In genomic region chr1:50522943-50523342, GRCh38 we compare ENCODE assay signal across 29 cellular contexts.
"Had no signal": no experiment of that assay in that cellular context is flagged by ENCODE, and none has a peak within 500 bp of the region (broad histone marks: within the 10 kb centered on the region; RNA-seq: fewer than 3 reads in every experiment).

No MANE protein-coding gene starts in this region.

- H3K4me1 Mint-ChIP-seq: nephron; neural progenitor cell; stimulated activated effector memory CD8-positive, alpha-beta T cell treated with anti-CD3 and anti-CD28 coated beads, Interleukin-12 subunit alpha, Interleukin-12 subunit beta, amount 100 ng/mL, for 72 hours; stimulated activated naive B cell treated with anti-CD40 and anti-IgM and Interleukin-4, amounts not matched to agents 10 μg/mL and 1 μg/mL and 100 μg/mL, for 72 hours had no signal

- H3K36me3 ChIP-seq: neural progenitor cell, ovary, right lobe of liver, upper lobe of right lung, uterus had no signal

- H3K4me1 ChIP-seq: neural progenitor cell, parathyroid adenoma, psoas muscle, sigmoid colon, suprapubic skin, testis, tibial artery, transverse colon, upper lobe of right lung, uterus had no signal

- H3K27ac ChIP-seq: neural progenitor cell, ovary, parathyroid adenoma, psoas muscle, right lobe of liver, sigmoid colon, suprapubic skin, testis, tibial artery, transverse colon, upper lobe of right lung, uterus had no signal

- H3K27ac Mint-ChIP-seq: naive thymus-derived CD4-positive, alpha-beta T cell; nephron; neural progenitor cell; progenitor cell of endocrine pancreas; stimulated activated effector memory CD8-positive, alpha-beta T cell treated with anti-CD3 and anti-CD28 coated beads, Interleukin-12 subunit alpha, Interleukin-12 subunit beta, amount 100 ng/mL, for 72 hours; stimulated activated naive B cell treated with anti-CD40 and anti-IgM and Interleukin-4, amounts not matched to agents 10 μg/mL and 1 μg/mL and 100 μg/mL, for 72 hours; stimulated activated naive CD8-positive, alpha-beta T cell treated with anti-CD3 and anti-CD28 coated beads, Interleukin-15, amount 100 ng/mL, for 72 hours; type B pancreatic cell had no signal

- DNase-seq: naive thymus-derived CD4-positive, alpha-beta T cell; occipital lobe; ovary; posterior cingulate gyrus; psoas muscle; right cardiac atrium; right lobe of liver; sigmoid colon; small intestine; stimulated activated CD4-positive, alpha-beta T cell treated with anti-CD3 and anti-CD28 coated beads, Interleukin-15, amount 100 ng/mL, for 24 hours; stimulated activated CD4-positive, alpha-beta T cell treated with anti-CD3 and anti-CD28 coated beads, Interleukin-2, amount 100 ng/mL, for 24 hours; stimulated activated CD4-positive, alpha-beta T cell treated with anti-CD3 and anti-CD28 coated beads, Interleukin-2, amount 100 ng/mL, for 48 hours; stimulated activated CD4-positive, alpha-beta T cell treated with anti-CD3 and anti-CD28 coated beads, Interleukin-4, amount 100 ng/mL, for 24 hours; stimulated activated naive B cell treated with anti-CD40 and anti-IgM and Interleukin-4, amounts not matched to agents 10 μg/mL and 1 μg/mL and 100 μg/mL, for 72 hours; stimulated activated naive CD4-positive, alpha-beta T cell treated with Interleukin-2 at 50 U/mL for 16 hours; stimulated activated naive CD8-positive, alpha-beta T cell treated with anti-CD3 and anti-CD28 coated beads, Interleukin-15, amount 100 ng/mL, for 72 hours; substantia nigra; testis; tibial artery; transverse colon; upper lobe of right lung; uterus had no signal

- H3K9me3 ChIP-seq: ovary, psoas muscle, right lobe of liver, suprapubic skin, testis, upper lobe of right lung, uterus had no signal

- ATAC-seq: naive thymus-derived CD4-positive, alpha-beta T cell; psoas muscle; right cardiac atrium; right lobe of liver; stimulated activated effector memory CD8-positive, alpha-beta T cell treated with anti-CD3 and anti-CD28 coated beads, Interleukin-12 subunit alpha, Interleukin-12 subunit beta, amount 100 ng/mL, for 72 hours; stimulated activated naive B cell treated with anti-CD40 and anti-IgM and Interleukin-4, amounts not matched to agents 10 μg/mL and 1 μg/mL and 100 μg/mL, for 72 hours; stimulated activated naive CD8-positive, alpha-beta T cell treated with anti-CD3 and anti-CD28 coated beads, Interleukin-15, amount 100 ng/mL, for 72 hours; upper lobe of right lung had no signal

- H3K27me3 Mint-ChIP-seq: naive thymus-derived CD4-positive, alpha-beta T cell; progenitor cell of endocrine pancreas; stimulated activated naive B cell treated with anti-CD40 and anti-IgM and Interleukin-4, amounts not matched to agents 10 μg/mL and 1 μg/mL and 100 μg/mL, for 72 hours; stimulated activated naive CD8-positive, alpha-beta T cell treated with anti-CD3 and anti-CD28 coated beads, Interleukin-15, amount 100 ng/mL, for 72 hours had no signal

- H3K4me3 Mint-ChIP-seq: naive thymus-derived CD4-positive, alpha-beta T cell; nephron; neural progenitor cell; stimulated activated effector memory CD8-positive, alpha-beta T cell treated with anti-CD3 and anti-CD28 coated beads, Interleukin-12 subunit alpha, Interleukin-12 subunit beta, amount 100 ng/mL, for 72 hours; stimulated activated naive B cell treated with anti-CD40 and anti-IgM and Interleukin-4, amounts not matched to agents 10 μg/mL and 1 μg/mL and 100 μg/mL, for 72 hours; stimulated activated naive CD8-positive, alpha-beta T cell treated with anti-CD3 and anti-CD28 coated beads, Interleukin-15, amount 100 ng/mL, for 72 hours; type B pancreatic cell had no signal

- H3K9me3 Mint-ChIP-seq: neural progenitor cell, type B pancreatic cell had no signal

- H3K4me3 ChIP-seq: neural progenitor cell, ovary, psoas muscle, right lobe of liver, sigmoid colon, suprapubic skin, testis, tibial artery, transverse colon, upper lobe of right lung, uterus had no signal
